In genomic region chr3:150581174-150581573, GRCh38 we compare ENCODE assay signal across 28 cellular contexts.
"Had no signal": no experiment of that assay in that cellular context is flagged by ENCODE, and none has a peak within 500 bp of the region (broad histone marks: within the 10 kb centered on the region; RNA-seq: fewer than 3 reads in every experiment).

No MANE protein-coding gene starts in this region.

- H3K9me3 Mint-ChIP-seq: immature natural killer cell; naive thymus-derived CD4-positive, alpha-beta T cell; natural killer cell treated with Interleukin-12 subunit alpha and Interleukin-12 subunit beta and Interleukin-15 and Interleukin-18, amount 100 ng/mL, for 72 hours; stimulated activated naive CD8-positive, alpha-beta T cell treated with anti-CD3 and anti-CD28 coated beads, Interleukin-15, Interleukin-2, amounts not matched to agents 100 ng/mL and 50 ng/mL, for 24 hours had no signal

- H3K27ac ChIP-seq: left lung, pancreas, prostate gland, skin epidermis, suprapubic skin, thoracic aorta, tibial artery, upper lobe of right lung had no signal

- DNase-seq: hypothalamus; immature natural killer cell; kidney; left colon; left lung; midbrain; mucosa of descending colon; naive thymus-derived CD4-positive, alpha-beta T cell; pancreas; posterior cingulate gyrus; retina; right cardiac atrium; stimulated activated CD4-positive, alpha-beta T cell treated with anti-CD3 and anti-CD28 coated beads, Interleukin-12 subunit alpha, Interleukin-12 subunit beta, amount 100 ng/mL, for 4 hours; stimulated activated CD4-positive, alpha-beta T cell treated with anti-CD3 and anti-CD28 coated beads, Interleukin-15, amount 100 ng/mL, for 24 hours; stimulated activated CD4-positive, alpha-beta T cell treated with anti-CD3 and anti-CD28 coated beads, Interleukin-2, amount 100 ng/mL, for 24 hours; stimulated activated CD4-positive, alpha-beta T cell treated with anti-CD3 and anti-CD28 coated beads, Interleukin-4, amount 100 ng/mL, for 1 hour; stimulated activated naive CD4-positive, alpha-beta T cell; tibial artery; trophoblast cell; upper lobe of right lung had no signal

- H3K27me3 ChIP-seq: left lung, pancreas, suprapubic skin, tibial artery, upper lobe of right lung had no signal

- H3K4me3 Mint-ChIP-seq: immature natural killer cell; naive thymus-derived CD4-positive, alpha-beta T cell; natural killer cell treated with Interleukin-12 subunit alpha and Interleukin-12 subunit beta and Interleukin-15 and Interleukin-18, amount 100 ng/mL, for 72 hours; stimulated activated naive CD8-positive, alpha-beta T cell treated with anti-CD3 and anti-CD28 coated beads, Interleukin-15, Interleukin-2, amounts not matched to agents 100 ng/mL and 50 ng/mL, for 24 hours had no signal

- H3K4me1 ChIP-seq: left lung, prostate gland, suprapubic skin, tibial artery, upper lobe of right lung had no signal

- H3K9me3 ChIP-seq: left lung, mucosa of descending colon, pancreas, prostate gland, suprapubic skin, thoracic aorta, tibial artery, upper lobe of right lung had no signal

- H3K27me3 Mint-ChIP-seq: naive thymus-derived CD4-positive, alpha-beta T cell; natural killer cell treated with Interleukin-12 subunit alpha and Interleukin-12 subunit beta and Interleukin-15 and Interleukin-18, amount 100 ng/mL, for 72 hours; stimulated activated naive CD8-positive, alpha-beta T cell treated with anti-CD3 and anti-CD28 coated beads, Interleukin-15, Interleukin-2, amounts not matched to agents 100 ng/mL and 50 ng/mL, for 24 hours had no signal

- ATAC-seq: left colon; left lung; mucosa of descending colon; naive thymus-derived CD4-positive, alpha-beta T cell; natural killer cell treated with Interleukin-12 subunit alpha and Interleukin-12 subunit beta and Interleukin-15 and Interleukin-18, amount 100 ng/mL, for 72 hours; right cardiac atrium; sciatic nerve; upper lobe of right lung had no signal

- H3K4me3 ChIP-seq: left lung, lung, mucosa of descending colon, pancreas, prostate gland, skin epidermis, suprapubic skin, thoracic aorta, tibial artery, upper lobe of right lung had no signal

- H3K27ac Mint-ChIP-seq: natural killer cell treated with Interleukin-12 subunit alpha and Interleukin-12 subunit beta and Interleukin-15 and Interleukin-18, amount 100 ng/mL, for 72 hours; stimulated activated naive CD8-positive, alpha-beta T cell treated with anti-CD3 and anti-CD28 coated beads, Interleukin-15, Interleukin-2, amounts not matched to agents 100 ng/mL and 50 ng/mL, for 24 hours had no signal
